8 cellular contexts compared by ENCODE assay signal in the genomic region with DNA sequence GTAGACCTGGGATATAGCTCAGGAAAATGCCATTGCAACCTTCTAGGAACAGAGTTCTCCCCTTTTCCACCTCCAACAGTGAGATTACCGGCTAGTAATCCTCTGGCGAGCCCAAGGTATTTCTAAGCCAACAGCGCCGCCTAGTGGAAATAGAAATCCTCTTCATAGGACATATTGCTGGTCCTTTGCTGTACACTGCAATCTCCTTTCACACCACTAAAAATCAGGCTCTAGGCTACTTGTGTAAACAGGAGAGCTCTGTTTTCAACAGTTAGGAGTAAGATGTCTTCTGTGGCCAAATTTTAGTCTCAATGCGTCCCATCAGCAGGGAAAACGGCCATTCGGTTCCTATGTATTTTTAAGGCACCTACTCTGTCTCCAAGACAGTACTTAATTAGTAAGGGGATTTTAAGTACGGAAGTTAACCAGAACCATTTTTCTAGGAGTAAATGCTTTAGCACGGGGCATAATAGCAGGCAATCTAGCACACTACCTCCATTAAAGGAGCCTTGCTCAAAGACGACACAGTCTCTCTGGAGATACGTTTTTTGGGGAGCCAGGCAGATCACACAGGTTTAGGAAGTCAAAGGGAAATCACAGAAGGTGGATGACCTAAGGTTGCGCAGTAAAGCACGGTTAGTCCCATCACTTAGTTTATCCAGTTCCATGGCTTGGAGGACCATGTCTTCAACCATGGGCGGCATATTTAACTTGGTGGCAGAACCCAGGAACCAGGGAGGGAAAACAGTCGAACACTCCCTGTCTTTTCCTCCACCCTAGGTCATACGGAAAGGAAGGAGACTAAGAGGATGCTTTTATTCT. TPM values are rescaled to one million over a fixed set of nuclear protein-coding genes. Genes with fewer than 3 reads are reported as not detected.
A peak's percentile ranks its signal among the peaks of the same experiment; 100 is the strongest.
DNase-seq lines count a peak whose midpoint lies in the region; ATAC-seq and TF ChIP-seq lines count a peak whose summit lies in the region.

No MANE protein-coding gene starts in this region.

- TF ChIP-seq CTCF in adrenal gland (IDR thresholded peaks at IDR 0.05) (peak; percentile 89 to 99 (median 98)), gastrocnemius medialis (IDR thresholded peaks at IDR 0.05 in 4 of 5, conservative IDR thresholded peaks at IDR 0.05 in 1 of 5) (peak; percentile 80 to 86 (median 84))

- intact Hi-C loops in adrenal gland (cut with DNase I) (no loop called here), right cardiac atrium (cut with DNase I) (loop anchor here in 1 of 4 donors (5.0 kb wide), 1 partner anchor 175 kb away; no protein-coding TSS in a partner anchor), gastrocnemius medialis (cut with DNase I; ENCODE audit: low total_unique reads) (loop anchor here (1.0 to 5.0 kb wide), 2 partner anchors 70 to 177 kb away; no protein-coding TSS in a partner anchor)

- H3K4me1 ChIP-seq in adrenal gland (replicated peaks in 1 of 2) (peaks cover 0 to 5% of the 10 kb centered on the region in 2 donors), right cardiac atrium (ENCODE audit: control insufficient read depth, insufficient read depth, low read length) (no peaks in the 10 kb centered on the region), gastrocnemius medialis (peaks cover 0 to 6% of the 10 kb centered on the region in 2 donors)

- H3K36me3 ChIP-seq in adrenal gland (replicated peaks in 1 of 2) (no peaks in the 10 kb centered on the region), gastrocnemius medialis (no peaks in the 10 kb centered on the region)

- in situ Hi-C loops in gastrocnemius medialis (cut with MboI; ENCODE audit: low sequenced_read_pairs in 4 of 4): loop anchor here in 1 of 4 donors (5.0 kb wide), 1 partner anchor 185 kb away; no protein-coding TSS in a partner anchor

- no peak for TF ChIP-seq POLR2A in adrenal gland (IDR thresholded peaks at IDR 0.05)
- no peak for TF ChIP-seq POLR2A in gastrocnemius medialis (IDR thresholded peaks at IDR 0.05)

- H3K27me3 ChIP-seq in adrenal gland (no peaks in the 10 kb centered on the region), right cardiac atrium (ENCODE audit: control insufficient read depth, insufficient read depth) (no peaks in the 10 kb centered on the region), gastrocnemius medialis (no peaks in the 10 kb centered on the region)

- H3K27ac ChIP-seq in adrenal gland (peak overlapping the region in 2 of 5 donors; percentile 39 to 43), right cardiac atrium (ENCODE audit: low read length) (no peak overlapping the region), gastrocnemius medialis (no peak overlapping the region)

- ATAC-seq in HG02885 (IDR thresholded peaks at IDR 0.05; ENCODE audit: poor library complexity, unreplicated experiment) (peak; percentile 98), right cardiac atrium (peak; percentile 91 to 96), gastrocnemius medialis (peak; percentile 95 to 97)

- H3K9me3 ChIP-seq in adrenal gland (replicated peaks in 1 of 3): no peaks in the 10 kb centered on the region
- H3K9me3 ChIP-seq in right cardiac atrium (ENCODE audit: control insufficient read depth, low read length): no peaks in the 10 kb centered on the region
- H3K9me3 ChIP-seq in gastrocnemius medialis: no peaks in the 10 kb centered on the region

- WGBS in adrenal gland, 4 donors: 62 to 65% (median 63%) methylated on average over 16 of the region's 16 CpGs
- WGBS in right cardiac atrium: 65% methylated on average over 16 of the region's 16 CpGs

- DNase-seq in activated gamma-delta T cell treated with Interleukin-2 at 50 U/mL for 16 hours: peak; percentile 77
- DNase-seq in activated gamma-delta T cell (lab: John Stamatoyannopoulos, UW): no peak
- peak; percentile 69 for DNase-seq in NCI-H146 treated with DMSO at 0.1 percent for 48 hours (lab: John Stamatoyannopoulos, UW; ENCODE audit: unreplicated experiment)
- peak; percentile 48 to 82 (median 71) for DNase-seq in T-helper 1 cell
- peak; percentile 81 to 92 (median 86) for DNase-seq in adrenal gland
- peak in 2 of 3 donors; percentile 52 to 55 for DNase-seq in right cardiac atrium
- peak; percentile 59 to 67 for DNase-seq in gastrocnemius medialis

- H3K4me3 ChIP-seq in adrenal gland (peak overlapping the region in 1 of 4 donors; percentile 17), right cardiac atrium (ENCODE audit: low read length) (no peak overlapping the region), gastrocnemius medialis (no peak overlapping the region)

RNA-seq across cellular contexts. Expression of gene NCEH1, which starts 43.8 kb away (rescaled TPM):
- total RNA-seq in adrenal gland (10 to 100 TPM; 24.2 to 55.3 (median 40.6) TPM), right cardiac atrium (10 to 100 TPM; 25.4 to 39.4 (median 28.1) TPM), gastrocnemius medialis (10 to 100 TPM in 1 of 4 donors, 1 to 10 TPM in 3; 7.0 to 19.8 (median 8.2) TPM)
- polyA plus RNA-seq in adrenal gland (10 to 100 TPM in 1 of 3 donors, 1 to 10 TPM in 2; 5.8 to 38.5 (median 6.4) TPM), right cardiac atrium (13.0 TPM)
